ENCODE assay signal across 1 cellular context in genomic region chr14:39184628-39185255, GRCh38.
TF ChIP-seq lines count a peak whose summit lies in the region.

No MANE protein-coding gene starts in this region.

TF ChIP-seq in HepG2, 621 proteins besides CTCF, POLR2A, EP300 and RAD21 (continued from another document and continues in another):
- TF ChIP-seq KIAA2018 (CRISPR knock-in tag; IDR thresholded peaks at IDR 0.05; ENCODE audit: borderline replicate concordance): no peak
- no peak for TF ChIP-seq ZNF367 (CRISPR knock-in tag; IDR thresholded peaks at IDR 0.05; ENCODE audit: borderline replicate concordance)
- TF ChIP-seq ZC3H4 (CRISPR knock-in tag; IDR thresholded peaks at IDR 0.05; ENCODE audit: borderline replicate concordance): no peak; the same call in 1 of the 2 replicates
- TF ChIP-seq ZNF407 (CRISPR knock-in tag; IDR thresholded peaks at IDR 0.05; ENCODE audit: not compliant biosample characterization): no peak
- no peak for TF ChIP-seq SALL1 (CRISPR knock-in tag; IDR thresholded peaks at IDR 0.05)
- no peak for TF ChIP-seq IKZF5 (CRISPR knock-in tag; IDR thresholded peaks at IDR 0.05)
- TF ChIP-seq PTBP1 (IDR thresholded peaks at IDR 0.05; ENCODE audit: low read depth, low read length, poor library complexity, severe bottlenecking): peak; percentile 21
- TF ChIP-seq GLMP (CRISPR knock-in tag; IDR thresholded peaks at IDR 0.05; ENCODE audit: borderline replicate concordance): no peak
- TF ChIP-seq GMEB1 (CRISPR knock-in tag; IDR thresholded peaks at IDR 0.05; ENCODE audit: borderline replicate concordance): no peak; the same call in 1 of the 2 replicates
- no peak; the same call in none of the 2 replicates for TF ChIP-seq ETV6 (CRISPR knock-in tag; conservative IDR thresholded peaks at IDR 0.05)
- TF ChIP-seq ZNF33B (CRISPR knock-in tag; IDR thresholded peaks at IDR 0.05): no peak
- TF ChIP-seq ZNF615 (CRISPR knock-in tag; IDR thresholded peaks at IDR 0.05; ENCODE audit: borderline replicate concordance): no peak
- TF ChIP-seq ZFYVE20 (CRISPR knock-in tag; IDR thresholded peaks at IDR 0.05; ENCODE audit: borderline replicate concordance, low read depth): no peak
- no peak for TF ChIP-seq MAFK (conservative IDR thresholded peaks at IDR 0.05 in 1 of 2, IDR thresholded peaks at IDR 0.05 in 1 of 2; ENCODE audit: low read length in 2 of 2)
- no peak for TF ChIP-seq LCORL (IDR thresholded peaks at IDR 0.05)
- TF ChIP-seq LCORL (CRISPR knock-in tag; IDR thresholded peaks at IDR 0.05): no peak
- no peak for TF ChIP-seq IRF9 (CRISPR knock-in tag; IDR thresholded peaks at IDR 0.05; ENCODE audit: borderline replicate concordance)
- no peak for TF ChIP-seq FIP1L1 (IDR thresholded peaks at IDR 0.05; ENCODE audit: borderline replicate concordance, insufficient read depth, low read depth, low read length)
- no peak for TF ChIP-seq DMTF1 (CRISPR knock-in tag; IDR thresholded peaks at IDR 0.05)
- 0 out of 2 replicates have a peak, but pooled peaks have one; percentile 78 for TF ChIP-seq KLF15 (CRISPR knock-in tag; IDR thresholded peaks at IDR 0.05; ENCODE audit: borderline replicate concordance)
- no peak for TF ChIP-seq ZIK1 (CRISPR knock-in tag; IDR thresholded peaks at IDR 0.05; ENCODE audit: borderline replicate concordance, low read depth)
- peak; percentile 74; the same call in 1 of the 2 replicates for TF ChIP-seq KLF13 (CRISPR knock-in tag; IDR thresholded peaks at IDR 0.05)
- TF ChIP-seq ZNF660 (CRISPR knock-in tag; IDR thresholded peaks at IDR 0.05; ENCODE audit: borderline replicate concordance, low read depth): no peak
- 0 out of 2 replicates have a peak, but pooled peaks have one; percentile 12 for TF ChIP-seq GATAD1 (CRISPR knock-in tag; IDR thresholded peaks at IDR 0.05)
- 0 out of 2 replicates have a peak, but pooled peaks have one; percentile 44 for TF ChIP-seq ZNF317 (CRISPR knock-in tag; IDR thresholded peaks at IDR 0.05)
- TF ChIP-seq PCBP2 (optimal IDR thresholded peaks at IDR 0.05; ENCODE audit: low read depth, low read length, poor library complexity, severe bottlenecking): no peak
- TF ChIP-seq SMAD9 (CRISPR knock-in tag; IDR thresholded peaks at IDR 0.05): no peak
- peak; percentile 86 for TF ChIP-seq RBM22 (optimal IDR thresholded peaks at IDR 0.05; ENCODE audit: low read length)
- TF ChIP-seq FOXC1 (CRISPR knock-in tag; IDR thresholded peaks at IDR 0.05; ENCODE audit: borderline replicate concordance): 0 out of 2 replicates have a peak, but pooled peaks have one; percentile 34
- no peak for TF ChIP-seq CBX5 (CRISPR knock-in tag; IDR thresholded peaks at IDR 0.05; ENCODE audit: borderline replicate concordance)
